Comparison of ENCODE assay signal across 19 cellular contexts in the genomic region with DNA sequence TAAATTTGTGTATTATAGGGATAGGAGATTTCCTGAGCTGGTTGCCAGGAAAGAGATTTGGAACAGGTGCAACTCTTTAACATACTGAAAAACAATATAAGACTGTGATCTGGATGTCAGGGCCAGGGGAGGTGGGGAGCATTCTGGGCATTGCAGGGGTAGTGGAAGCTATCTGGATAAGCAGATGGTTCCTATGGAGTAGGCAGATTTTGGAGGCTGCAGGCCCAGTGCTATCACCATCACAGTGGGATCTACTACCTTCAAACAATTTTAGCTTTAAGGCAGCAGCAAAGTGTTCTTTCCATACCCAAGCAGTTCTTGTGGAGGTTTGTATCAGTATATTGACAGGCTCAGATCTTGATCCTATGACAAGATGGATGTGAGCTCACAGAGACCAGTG.
"Had no signal": no experiment of that assay in that cellular context is flagged by ENCODE, and none has a peak within 500 bp of the region (broad histone marks: within the 10 kb centered on the region; RNA-seq: fewer than 3 reads in every experiment).

No MANE protein-coding gene starts in this region.

- FAIRE-seq: endothelial cell of umbilical vein had no signal

- DNase-seq: dermis blood vessel endothelial cell; effector CD4-positive, alpha-beta T cell; effector memory CD4-positive, alpha-beta T cell; foreskin keratinocyte; heart left ventricle; hypothalamus; immature natural killer cell; islet precursor cell; kidney; kidney glomerular epithelial cell; left lung; left ventricle myocardium superior; lower lobe of right lung; mesenchymal stem cell; midbrain; naive thymus-derived CD4-positive, alpha-beta T cell; natural killer cell had no signal

- ATAC-seq: foreskin keratinocyte; gastroesophageal sphincter; heart left ventricle; left lung; left ventricle myocardium superior; lower lobe of right lung; naive thymus-derived CD4-positive, alpha-beta T cell; natural killer cell had no signal
